18 cellular contexts compared by ENCODE assay signal in genomic region chr3:60992395-60992794, GRCh38.
DNase-seq lines count a peak whose midpoint lies in the region; ATAC-seq lines count a peak whose summit lies in the region.
"Had no signal": no experiment of that assay in that cellular context is flagged by ENCODE, and none has a peak within 500 bp of the region (broad histone marks: within the 10 kb centered on the region; RNA-seq: fewer than 3 reads in every experiment).

No MANE protein-coding gene starts in this region.

- no peaks in the 10 kb centered on the region for H3K9me3 ChIP-seq in SJCRH30 (replicated peaks)
- H3K9me3 ChIP-seq: breast epithelium, Caco-2, Peyer's patch, tibial nerve had no signal

- no peak for ATAC-seq in HG02981 (IDR thresholded peaks at IDR 0.05; ENCODE audit: unreplicated experiment)
- no peak for ATAC-seq in GM21786 (IDR thresholded peaks at IDR 0.05; ENCODE audit: unreplicated experiment)
- ATAC-seq in GM21360 (IDR thresholded peaks at IDR 0.05; ENCODE audit: unreplicated experiment), result no peak

- H3K4me1 ChIP-seq in SJCRH30, result no peaks in the 10 kb centered on the region
- H3K4me1 ChIP-seq: breast epithelium, Caco-2, Peyer's patch, tibial nerve had no signal

- DNase-seq in DMS153 (lab: John Stamatoyannopoulos, UW) (peak; percentile 81), M059J (ENCODE audit: low read depth) (peak; percentile 4), SJCRH30 (peak; percentile 36 to 65), left kidney (ENCODE audit: low read depth, low spot score) (peak; percentile 30), NCI-H1436 treated with DMSO at 0.1 percent for 48 hours (lab: John Stamatoyannopoulos, UW) (no peak)
- DNase-seq: activated CD4-positive, alpha-beta T cell treated with anti-CD3 and anti-CD28 coated beads for 1 hour; activated naive CD4-positive, alpha-beta T cell treated with anti-CD3 and anti-CD28 coated beads, Interleukin-2, amount 50 U/mL, for 16 hours; Caco-2; MM.1S; natural killer cell; NCI-H446; stimulated activated CD4-positive, alpha-beta T cell treated with anti-CD3 and anti-CD28 coated beads, Interleukin-4, amount 100 ng/mL, for 4 hours had no signal

- H3K4me3 ChIP-seq in SJCRH30, result no peak overlapping the region
- H3K4me3 ChIP-seq: breast epithelium, Peyer's patch, tibial nerve had no signal

- no peaks in the 10 kb centered on the region for H3K36me3 ChIP-seq in SJCRH30
- H3K36me3 ChIP-seq: breast epithelium, Peyer's patch, tibial nerve had no signal

- H3K27ac ChIP-seq in SJCRH30, result no peak overlapping the region
- H3K27ac ChIP-seq: Peyer's patch, tibial nerve had no signal

- H3K27me3 ChIP-seq in SJCRH30, result no peaks in the 10 kb centered on the region
- H3K27me3 ChIP-seq: breast epithelium, Peyer's patch, tibial nerve had no signal
